1 cellular context compared by ENCODE assay signal in genomic region chr6:3725145-3726015, GRCh38.
TF ChIP-seq lines count a peak whose summit lies in the region.

No MANE protein-coding gene starts in this region.

TF ChIP-seq in K562, 482 proteins besides CTCF, POLR2A, EP300 and RAD21 (continued from another document):
- TF ChIP-seq THRA (IDR thresholded peaks at IDR 0.05) = no peak
- no peak for TF ChIP-seq POLR2G (IDR thresholded peaks at IDR 0.05; ENCODE audit: low read depth, low read length)
